ENCODE assay signal across 34 cellular contexts in genomic region chr5:37153661-37154060, GRCh38.
"Had no signal": no experiment of that assay in that cellular context is flagged by ENCODE, and none has a peak within 500 bp of the region (broad histone marks: within the 10 kb centered on the region; RNA-seq: fewer than 3 reads in every experiment).

No MANE protein-coding gene starts in this region.

- H3K4me2 ChIP-seq: KMS-11 had no signal

- H3K27ac ChIP-seq: KMS-11 had no signal

- DNase-seq: Karpas-422, MG63, MM.1S, MV-4-11, NCI-H1048, NCI-H1092, NCI-H1092 treated with DMSO at 0.1 percent for 48 hours, NCI-H1105, NCI-H1105 treated with DMSO at 0.1 percent for 48 hours, NCI-H1417, NCI-H1417 treated with DMSO at 0.1 percent for 48 hours, NCI-H1436, NCI-H1436 treated with DMSO at 0.1 percent for 48 hours, NCI-H146, NCI-H1694, NCI-H1694 treated with DMSO at 0.1 percent for 48 hours, NCI-H187, NCI-H187 treated with DMSO at 0.1 percent for 48 hours, NCI-H1930, NCI-H2029, NCI-H2029 treated with DMSO at 0.1 percent for 48 hours, NCI-H2081, NCI-H2081 treated with DMSO at 0.1 percent for 48 hours, NCI-H2107, NCI-H2171, NCI-H2171 treated with DMSO at 0.1 percent for 48 hours, NCI-H2227 treated with DMSO at 0.1 percent for 48 hours, NCI-H226, NCI-H345, NCI-H446, NCI-H446 treated with DMSO at 0.1 percent for 48 hours, NCI-H510A, NCI-H510A treated with DMSO at 0.1 percent for 48 hours had no signal

- H3K27me3 ChIP-seq: MG63 had no signal

- H3K9ac ChIP-seq: KMS-11 had no signal

- H3K9me3 ChIP-seq: MG63 had no signal

- H3K4me3 ChIP-seq: MG63 had no signal
